ENCODE assay signal across 23 cellular contexts in genomic region chr3:1235526-1236120, GRCh38.
DNase-seq lines count a peak whose midpoint lies in the region; ATAC-seq and TF ChIP-seq lines count a peak whose summit lies in the region.
"Had no signal": no experiment of that assay in that cellular context is flagged by ENCODE, and none has a peak within 500 bp of the region (broad histone marks: within the 10 kb centered on the region; RNA-seq: fewer than 3 reads in every experiment).

No MANE protein-coding gene starts in this region.

- no CpG with 5 or more reads among the region's 8 CpGs for WGBS in mesendoderm (ENCODE audit: extremely low coverage, insufficient coverage, low lambda C conversion rate)
- WGBS in tibial nerve, 2 donors = 72 to 86% methylated on average over 6 of the region's 8 CpGs

- no peak for TF ChIP-seq EP300 in tibial nerve (IDR thresholded peaks at IDR 0.05)

- H3K9me3 ChIP-seq in SJCRH30 (replicated peaks) (no peaks in the 10 kb centered on the region), tibial nerve (peaks cover 0 to 3% (median 0%) of the 10 kb centered on the region in 4 donors)
- H3K9me3 ChIP-seq: SJSA1 had no signal

- no peak for TF ChIP-seq POLR2A in tibial nerve (IDR thresholded peaks at IDR 0.05)

- DNase-seq in H4 (ENCODE audit: low spot score) (peak; percentile 62), SJCRH30 (peak; percentile 39 to 42), brain pericyte (ENCODE audit: low read depth, low spot score) (peak; percentile 81), mesendoderm (peak; percentile 74), AG20443 (ENCODE audit: low spot score) (no peak), tibial nerve (ENCODE audit: low spot score in 2 of 2) (no peak)
- DNase-seq in stimulated activated naive CD8-positive, alpha-beta T cell treated with anti-CD3 and anti-CD28 coated beads, Interleukin-15, Interleukin-2, amounts not matched to agents 100 U/mL and 50 U/mL, for 24 hours = no peak
- no peak for DNase-seq in stimulated activated CD4-positive, alpha-beta T cell treated with anti-CD3 and anti-CD28 coated beads, Interleukin-2, amount 100 ng/mL, for 24 hours
- DNase-seq: DMS53, EL, GF-D8, HCEC 1CT, IMR-90, NCI-H1105, NCI-H146, NCI-H2029 treated with DMSO at 0.1 percent for 48 hours, NCI-H2171, NCI-H345, NCI-H524, NCI-H82, OCI-M1 had no signal

- no peak for ATAC-seq in stimulated activated naive CD8-positive, alpha-beta T cell treated with anti-CD3 and anti-CD28 coated beads, Interleukin-15, Interleukin-2, amounts not matched to agents 100 U/mL and 50 U/mL, for 24 hours

- H3K56ac ChIP-seq in mesendoderm (ENCODE audit: low read length) = no peak overlapping the region

- no peak overlapping the region for H2BK120ac ChIP-seq in mesendoderm (ENCODE audit: low read depth, low read length)

- no peak overlapping the region for H3K27ac ChIP-seq in SJCRH30
- no peak overlapping the region for H3K27ac ChIP-seq in mesendoderm (ENCODE audit: low read depth, low read length)
- H3K27ac ChIP-seq in tibial nerve = no peak overlapping the region
- H3K27ac ChIP-seq: KMS-11, SJSA1 had no signal

- H3K4me3 ChIP-seq in SJCRH30 = no peak overlapping the region
- no peak overlapping the region for H3K4me3 ChIP-seq in mesendoderm (ENCODE audit: low read length)
- H3K4me3 ChIP-seq in tibial nerve = no peak overlapping the region
- H3K4me3 ChIP-seq: SJSA1 had no signal

- no peak overlapping the region for H3K9ac ChIP-seq in mesendoderm (ENCODE audit: low read length)
- H3K9ac ChIP-seq: KMS-11 had no signal

- H3K36me3 ChIP-seq in SJCRH30 = no peaks in the 10 kb centered on the region
- no peaks in the 10 kb centered on the region for H3K36me3 ChIP-seq in mesendoderm (ENCODE audit: control insufficient read depth, insufficient read depth, low read length)
- H3K36me3 ChIP-seq in tibial nerve = no peaks in the 10 kb centered on the region
- H3K36me3 ChIP-seq: SJSA1 had no signal

- no peak overlapping the region for H2BK5ac ChIP-seq in mesendoderm (ENCODE audit: low read length)

- no peak overlapping the region for H3K18ac ChIP-seq in mesendoderm (ENCODE audit: low read length)

- H3K27me3 ChIP-seq in SJCRH30 (no peaks in the 10 kb centered on the region), mesendoderm (ENCODE audit: insufficient read depth, low read length, poor library complexity) (no peaks in the 10 kb centered on the region), tibial nerve (no peaks in the 10 kb centered on the region)
- H3K27me3 ChIP-seq: SJSA1 had no signal

- H3K4me1 ChIP-seq in SJCRH30 = no peaks in the 10 kb centered on the region
- peaks cover 3% of the 10 kb centered on the region for H3K4me1 ChIP-seq in mesendoderm (ENCODE audit: control insufficient read depth, low read depth, low read length)
- H3K4me1 ChIP-seq in tibial nerve = no peaks in the 10 kb centered on the region
- H3K4me1 ChIP-seq: SJSA1 had no signal

- no peak overlapping the region for H2BK15ac ChIP-seq in mesendoderm (replicated peaks; ENCODE audit: low read depth)

- H3K79me2 ChIP-seq in mesendoderm (ENCODE audit: control insufficient read depth, insufficient read depth, low read length) = no peaks in the 10 kb centered on the region

- no peak overlapping the region for H3K4me2 ChIP-seq in mesendoderm (ENCODE audit: low read length)
- H3K4me2 ChIP-seq: KMS-11 had no signal

- no peak overlapping the region for H4K5ac ChIP-seq in mesendoderm (ENCODE audit: low read length)

- no peak overlapping the region for H4K8ac ChIP-seq in mesendoderm (ENCODE audit: low read depth, low read length)

- H2AK5ac ChIP-seq in mesendoderm (ENCODE audit: low read length) = no peak overlapping the region

- TF ChIP-seq CTCF in tibial nerve (IDR thresholded peaks at IDR 0.05) = no peak

- H3K23ac ChIP-seq in mesendoderm (ENCODE audit: low read length) = no peak overlapping the region

- H3K79me1 ChIP-seq in mesendoderm (ENCODE audit: low read length) = no peaks in the 10 kb centered on the region

- no peak overlapping the region for H3K4ac ChIP-seq in mesendoderm (ENCODE audit: low read depth, low read length)

Comparison
In these comparisons a context has a peak if more than half of its experiments do, and no peak if none do; other contexts are left out.
1. DNase-seq: peak in H4 (single experiment), SJCRH30 (2 of 2), brain pericyte (single experiment) and mesendoderm (single experiment); none in AG20443 (single experiment), stimulated activated naive CD8-positive, alpha-beta T cell treated with anti-CD3 and anti-CD28 coated beads, Interleukin-15, Interleukin-2, amounts not matched to agents 100 U/mL and 50 U/mL, for 24 hours (single experiment), tibial nerve (0 of 2) and stimulated activated CD4-positive, alpha-beta T cell treated with anti-CD3 and anti-CD28 coated beads, Interleukin-2, amount 100 ng/mL, for 24 hours (0 of 2).